In genomic region chr1:1859970-1860691, GRCh38 we compare ENCODE assay signal across 1 cellular context.
TF ChIP-seq lines count a peak whose summit lies in the region.

No MANE protein-coding gene starts in this region.

TF ChIP-seq in HEK293, 187 proteins besides CTCF, POLR2A, EP300 and RAD21:
- TF ChIP-seq ZNF501 (tag by site-specific recombination; IDR thresholded peaks at IDR 0.05), result 0 out of 2 replicates have a peak, but pooled peaks have one; percentile 9
- 0 out of 2 replicates have a peak, but pooled peaks have one; percentile 11 for TF ChIP-seq ZNF391 (tag by site-specific recombination; IDR thresholded peaks at IDR 0.05; ENCODE audit: borderline replicate concordance, low read depth)
- peak; percentile 92 for TF ChIP-seq ZNF121 (tag by site-specific recombination; IDR thresholded peaks at IDR 0.05)
- peak; percentile 40; the same call in 1 of the 2 replicates for TF ChIP-seq PRDM6 (tag by site-specific recombination; IDR thresholded peaks at IDR 0.05)
- peak; percentile 50; the same call in 1 of the 2 replicates for TF ChIP-seq ZBTB44 (tag by site-specific recombination; IDR thresholded peaks at IDR 0.05)
- 0 out of 2 replicates have a peak, but pooled peaks have one; percentile 21 for TF ChIP-seq ZNF2 (tag by site-specific recombination; IDR thresholded peaks at IDR 0.05)
